Comparison of ENCODE assay signal across 1 cellular context in the genomic region with DNA sequence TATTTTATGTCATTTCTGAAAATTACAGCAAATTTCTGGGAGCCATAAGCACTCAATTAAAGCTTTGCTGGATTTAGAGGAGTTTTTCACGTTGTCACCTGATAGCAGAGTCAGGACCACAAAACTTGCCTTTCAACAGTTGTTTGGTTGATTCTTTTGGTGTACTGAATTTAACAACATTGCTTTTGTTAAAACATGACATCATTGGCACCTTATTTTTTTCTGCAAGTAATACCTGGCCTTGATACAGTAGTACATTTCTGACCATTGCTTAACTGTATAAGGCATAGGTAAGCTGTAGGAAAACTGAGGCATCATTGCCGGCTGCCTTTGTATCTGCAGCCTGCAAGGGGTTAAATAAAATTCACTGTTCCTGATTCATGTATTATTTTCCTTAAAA.
TF ChIP-seq lines count a peak whose summit lies in the region.

No MANE protein-coding gene starts in this region.

TF ChIP-seq in GM23338, 12 proteins besides CTCF, POLR2A, EP300 and RAD21 (continued from another document):
- TF ChIP-seq, protein P1, sequence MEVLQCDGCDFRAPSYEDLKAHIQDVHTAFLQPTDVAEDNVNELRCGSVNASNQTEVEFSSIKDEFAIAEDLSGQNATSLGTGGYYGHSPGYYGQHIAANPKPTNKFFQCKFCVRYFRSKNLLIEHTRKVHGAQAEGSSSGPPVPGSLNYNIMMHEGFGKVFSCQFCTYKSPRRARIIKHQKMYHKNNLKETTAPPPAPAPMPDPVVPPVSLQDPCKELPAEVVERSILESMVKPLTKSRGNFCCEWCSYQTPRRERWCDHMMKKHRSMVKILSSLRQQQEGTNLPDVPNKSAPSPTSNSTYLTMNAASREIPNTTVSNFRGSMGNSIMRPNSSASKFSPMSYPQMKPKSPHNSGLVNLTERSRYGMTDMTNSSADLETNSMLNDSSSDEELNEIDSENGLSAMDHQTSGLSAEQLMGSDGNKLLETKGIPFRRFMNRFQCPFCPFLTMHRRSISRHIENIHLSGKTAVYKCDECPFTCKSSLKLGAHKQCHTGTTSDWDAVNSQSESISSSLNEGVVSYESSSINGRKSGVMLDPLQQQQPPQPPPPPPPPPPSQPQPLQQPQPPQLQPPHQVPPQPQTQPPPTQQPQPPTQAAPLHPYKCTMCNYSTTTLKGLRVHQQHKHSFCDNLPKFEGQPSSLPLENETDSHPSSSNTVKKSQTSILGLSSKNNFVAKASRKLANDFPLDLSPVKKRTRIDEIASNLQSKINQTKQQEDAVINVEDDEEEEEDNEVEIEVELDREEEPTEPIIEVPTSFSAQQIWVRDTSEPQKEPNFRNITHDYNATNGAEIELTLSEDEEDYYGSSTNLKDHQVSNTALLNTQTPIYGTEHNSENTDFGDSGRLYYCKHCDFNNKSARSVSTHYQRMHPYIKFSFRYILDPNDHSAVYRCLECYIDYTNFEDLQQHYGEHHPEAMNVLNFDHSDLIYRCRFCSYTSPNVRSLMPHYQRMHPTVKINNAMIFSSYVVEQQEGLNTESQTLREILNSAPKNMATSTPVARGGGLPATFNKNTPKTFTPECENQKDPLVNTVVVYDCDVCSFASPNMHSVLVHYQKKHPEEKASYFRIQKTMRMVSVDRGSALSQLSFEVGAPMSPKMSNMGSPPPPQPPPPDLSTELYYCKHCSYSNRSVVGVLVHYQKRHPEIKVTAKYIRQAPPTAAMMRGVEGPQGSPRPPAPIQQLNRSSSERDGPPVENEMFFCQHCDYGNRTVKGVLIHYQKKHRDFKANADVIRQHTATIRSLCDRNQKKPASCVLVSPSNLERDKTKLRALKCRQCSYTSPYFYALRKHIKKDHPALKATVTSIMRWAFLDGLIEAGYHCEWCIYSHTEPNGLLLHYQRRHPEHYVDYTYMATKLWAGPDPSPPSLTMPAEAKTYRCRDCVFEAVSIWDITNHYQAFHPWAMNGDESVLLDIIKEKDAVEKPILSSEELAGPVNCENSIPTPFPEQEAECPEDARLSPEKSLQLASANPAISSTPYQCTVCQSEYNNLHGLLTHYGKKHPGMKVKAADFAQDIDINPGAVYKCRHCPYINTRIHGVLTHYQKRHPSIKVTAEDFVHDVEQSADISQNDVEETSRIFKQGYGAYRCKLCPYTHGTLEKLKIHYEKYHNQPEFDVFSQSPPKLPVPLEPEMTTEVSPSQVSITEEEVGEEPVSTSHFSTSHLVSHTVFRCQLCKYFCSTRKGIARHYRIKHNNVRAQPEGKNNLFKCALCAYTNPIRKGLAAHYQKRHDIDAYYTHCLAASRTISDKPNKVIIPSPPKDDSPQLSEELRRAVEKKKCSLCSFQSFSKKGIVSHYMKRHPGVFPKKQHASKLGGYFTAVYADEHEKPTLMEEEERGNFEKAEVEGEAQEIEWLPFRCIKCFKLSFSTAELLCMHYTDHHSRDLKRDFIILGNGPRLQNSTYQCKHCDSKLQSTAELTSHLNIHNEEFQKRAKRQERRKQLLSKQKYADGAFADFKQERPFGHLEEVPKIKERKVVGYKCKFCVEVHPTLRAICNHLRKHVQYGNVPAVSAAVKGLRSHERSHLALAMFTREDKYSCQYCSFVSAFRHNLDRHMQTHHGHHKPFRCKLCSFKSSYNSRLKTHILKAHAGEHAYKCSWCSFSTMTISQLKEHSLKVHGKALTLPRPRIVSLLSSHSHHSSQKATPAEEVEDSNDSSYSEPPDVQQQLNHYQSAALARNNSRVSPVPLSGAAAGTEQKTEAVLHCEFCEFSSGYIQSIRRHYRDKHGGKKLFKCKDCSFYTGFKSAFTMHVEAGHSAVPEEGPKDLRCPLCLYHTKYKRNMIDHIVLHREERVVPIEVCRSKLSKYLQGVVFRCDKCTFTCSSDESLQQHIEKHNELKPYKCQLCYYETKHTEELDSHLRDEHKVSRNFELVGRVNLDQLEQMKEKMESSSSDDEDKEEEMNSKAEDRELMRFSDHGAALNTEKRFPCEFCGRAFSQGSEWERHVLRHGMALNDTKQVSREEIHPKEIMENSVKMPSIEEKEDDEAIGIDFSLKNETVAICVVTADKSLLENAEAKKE (CRISPR knock-in tag; IDR thresholded peaks at IDR 0.05) = no peak
